ENCODE assay signal across 8 cellular contexts in the genomic region with DNA sequence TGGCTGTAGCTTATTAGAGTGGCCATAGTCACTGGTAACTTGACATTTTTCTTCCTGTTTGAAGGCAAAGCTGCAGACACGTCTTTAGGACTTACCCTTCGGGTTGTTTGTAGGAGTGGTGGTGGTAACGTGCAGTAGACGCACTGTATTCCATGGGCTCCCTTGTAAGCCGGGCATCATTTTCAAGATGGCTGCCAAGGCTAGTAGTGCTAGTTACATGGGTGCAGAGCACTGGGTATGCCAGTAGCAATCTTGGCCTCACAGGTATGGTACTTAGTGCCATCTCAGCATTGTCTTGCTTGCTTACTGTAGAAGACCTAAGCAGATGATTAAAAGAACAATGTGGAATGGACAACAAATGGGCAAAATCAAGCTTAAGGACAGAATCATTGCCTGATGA. TPM values are rescaled to one million over a fixed set of nuclear protein-coding genes. Genes with fewer than 3 reads are reported as not detected.
DNase-seq lines count a peak whose midpoint lies in the region; ATAC-seq and TF ChIP-seq lines count a peak whose summit lies in the region.

No MANE protein-coding gene starts in this region.

- no peak for TF ChIP-seq CTCF in HFFc6 (IDR thresholded peaks at IDR 0.05)
- no peak for TF ChIP-seq CTCF in WI38 (IDR thresholded peaks at IDR 0.05; ENCODE audit: low read depth, low read length)
- no peak for TF ChIP-seq CTCF in fibroblast of the aortic adventitia (IDR thresholded peaks at IDR 0.05; ENCODE audit: insufficient read depth, low read length)

- H3K36me3 Mint-ChIP-seq in HFFc6 (ENCODE audit: low read depth) = peaks cover 31% of the 10 kb centered on the region

- H3K27me3 Mint-ChIP-seq in HFFc6 (ENCODE audit: insufficient read depth) = peaks cover 6% of the 10 kb centered on the region

- H3K4me1 Mint-ChIP-seq in HFFc6 (ENCODE audit: low read depth) = peaks cover 80% of the 10 kb centered on the region

- ATAC-seq in HG03460 (IDR thresholded peaks at IDR 0.05; ENCODE audit: unreplicated experiment) (no peak), GM21717 (IDR thresholded peaks at IDR 0.05; ENCODE audit: unreplicated experiment) (no peak), HG03159 (IDR thresholded peaks at IDR 0.05; ENCODE audit: unreplicated experiment) (no peak)

- peak overlapping the region; percentile 99 for H3K4me3 Mint-ChIP-seq in HFFc6

- H3K4me3 ChIP-seq in WI38 (ENCODE audit: low read depth, low read length) (peak overlapping the region; percentile 85), fibroblast of the aortic adventitia (ENCODE audit: low read depth, low read length) (peak overlapping the region; percentile 76)

- DNase-seq in Ammon's horn (ENCODE audit: low spot score) (peak; percentile 4), HFFc6 (peak; percentile 20), fibroblast of the aortic adventitia (ENCODE audit: low read depth) (peak; percentile 14)
- DNase-seq in stimulated activated CD4-positive, alpha-beta T cell treated with anti-CD3 and anti-CD28 coated beads, Interleukin-4, amount 100 ng/mL, for 1 hour = peak; percentile 7

- no peaks in the 10 kb centered on the region for H3K9me3 Mint-ChIP-seq in HFFc6

- H3K27ac Mint-ChIP-seq in HFFc6 = peak overlapping the region; percentile 82

RNA-seq across cellular contexts. Expression of gene YBX1, which starts 1.9 kb away (rescaled TPM):
- 100 to 1,000 TPM; 736 to 879 (median 836) TPM for total RNA-seq in HFFc6 (2021; fragmentation: NEBNext Ultra II Directional; extraction: Animal tissue kit (Norgen Biotek cat#: 25700))
- total RNA-seq in fibroblast of the aortic adventitia (ENCODE audit: low replicate concordance) = 449 and 792 TPM in 2 replicates

RNA-seq across cellular contexts. Expression of gene PPIH, which starts 25.9 kb away (rescaled TPM):
- total RNA-seq in HFFc6 (2021; fragmentation: NEBNext Ultra II Directional; extraction: Animal tissue kit (Norgen Biotek cat#: 25700)) = 10 to 100 TPM; 30.0 to 45.6 (median 40.0) TPM
- total RNA-seq in fibroblast of the aortic adventitia (ENCODE audit: low replicate concordance) = 26.0 and 29.2 TPM in 2 replicates

RNA-seq across cellular contexts. Expression of gene CLDN19, which starts 55.9 kb away (rescaled TPM):
- total RNA-seq in HFFc6 (2021; fragmentation: NEBNext Ultra II Directional; extraction: Animal tissue kit (Norgen Biotek cat#: 25700)) = not detected
- total RNA-seq in fibroblast of the aortic adventitia (ENCODE audit: low replicate concordance) = not detected in 2 replicates
